Comparison of ENCODE assay signal across 17 cellular contexts in genomic region chr3:10972359-10972758, GRCh38. TPM values are rescaled to one million over a fixed set of nuclear protein-coding genes. Genes with fewer than 3 reads are reported as not detected.
DNase-seq lines count a peak whose midpoint lies in the region; ATAC-seq and TF ChIP-seq lines count a peak whose summit lies in the region.
"Had no signal": no experiment of that assay in that cellular context is flagged by ENCODE, and none has a peak within 500 bp of the region (broad histone marks: within the 10 kb centered on the region; RNA-seq: fewer than 3 reads in every experiment).

No MANE protein-coding gene starts in this region.

- CTCF ChIA-PET in activated CD8-positive, alpha-beta T cell treated with anti-CD3 and anti-CD28 coated beads, Interleukin-2, amount 10 ng/mL, durations not matched to agents 7 days and 5 days (lab: Charles Lee), result no interaction called here

- H3K36me3 ChIP-seq in neural cell (ENCODE audit: insufficient read depth, low read length) (no peaks in the 10 kb centered on the region), spleen (no peaks in the 10 kb centered on the region)
- H3K36me3 ChIP-seq: BE2C, HAP-1 had no signal

- POLR2A ChIA-PET in activated CD8-positive, alpha-beta T cell treated with anti-CD3 and anti-CD28 coated beads, Interleukin-2, amount 10 ng/mL, durations not matched to agents 7 days and 5 days (lab: Charles Lee), result no interaction called here

- no peak for TF ChIP-seq RAD21 in neural cell (conservative IDR thresholded peaks at IDR 0.05)

- no peaks in the 10 kb centered on the region for H3K9me2 ChIP-seq in neural cell (ENCODE audit: insufficient read depth, low read length)

- 33 to 54% (median 38%) methylated on average over 6 of the region's 6 CpGs for WGBS in spleen, 5 donors

- intact Hi-C loops in spleen (cut with DNase I; ENCODE audit: low total_unique reads), result no loop called here

- no peak for ATAC-seq in activated CD8-positive, alpha-beta T cell treated with anti-CD3 and anti-CD28 coated beads, Interleukin-2, amount 10 ng/mL, durations not matched to agents 7 days and 5 days
- no peak for ATAC-seq in GM18502 (IDR thresholded peaks at IDR 0.05; ENCODE audit: poor library complexity, unreplicated experiment)

- TF ChIP-seq CTCF in brain (conservative IDR thresholded peaks at IDR 0.05) (no peak), neural cell (IDR thresholded peaks at IDR 0.05; ENCODE audit: poor library complexity, severe bottlenecking) (no peak), spleen (IDR thresholded peaks at IDR 0.05 in 8 of 11, conservative IDR thresholded peaks at IDR 0.05 in 3 of 11) (no peak), GM10266 (IDR thresholded peaks at IDR 0.05; ENCODE audit: control insufficient read depth, insufficient read depth, low read depth, missing control alignments) (no peak)

- no peaks in the 10 kb centered on the region for H3K27me3 ChIP-seq in neural cell (ENCODE audit: insufficient read depth, low read depth, low read length)
- H3K27me3 ChIP-seq in spleen (replicated peaks in 1 of 7), result peaks cover 0 to 56% (median 0%) of the 10 kb centered on the region in 7 donors
- H3K27me3 ChIP-seq: BE2C had no signal

- no peak for TF ChIP-seq EP300 in neural cell (conservative IDR thresholded peaks at IDR 0.05; ENCODE audit: poor library complexity, severe bottlenecking)

- H3K36me3 Mint-ChIP-seq in brain, result no peaks in the 10 kb centered on the region
- no peaks in the 10 kb centered on the region for H3K36me3 Mint-ChIP-seq in activated CD8-positive, alpha-beta T cell treated with anti-CD3 and anti-CD28 coated beads, Interleukin-2, amount 10 ng/mL, durations not matched to agents 7 days and 5 days (ENCODE audit: low read depth)
- H3K36me3 Mint-ChIP-seq: CD4-positive, alpha-beta memory T cell had no signal

- no peak for TF ChIP-seq POLR2A in spleen (IDR thresholded peaks at IDR 0.05)

- DNase-seq in spleen (peak; percentile 39), GM10266 (ENCODE audit: extremely low spot score) (no peak)
- no peak for DNase-seq in activated CD8-positive, alpha-beta T cell treated with anti-CD3 and anti-CD28 coated beads, Interleukin-2, amount 10 ng/mL, durations not matched to agents 7 days and 5 days
- DNase-seq: BE2C; CD4-positive, alpha-beta memory T cell; DMS79; GOT3; HFFc6 had no signal

- no peak overlapping the region for H3K4me2 ChIP-seq in neural cell (ENCODE audit: low read length)
- H3K4me2 ChIP-seq: A549 had no signal

- no peaks in the 10 kb centered on the region for H3K79me2 ChIP-seq in neural cell (replicated peaks; ENCODE audit: insufficient read depth, low read length)

- H3K27ac ChIP-seq in neural cell (ENCODE audit: low read length) (peak overlapping the region; percentile 48), spleen (no peak overlapping the region)
- H3K27ac ChIP-seq: A549, C4-2B, HL-60 had no signal

- H3K4me3 ChIP-seq in neural cell (ENCODE audit: low read length) (no peak overlapping the region), spleen (no peak overlapping the region)
- H3K4me3 ChIP-seq: A549, HAP-1 had no signal

- H2AFZ ChIP-seq in neural cell (ENCODE audit: low read depth, low read length), result no peak overlapping the region

- no peaks in the 10 kb centered on the region for H3K4me1 ChIP-seq in spleen
- H3K4me1 ChIP-seq: A549, BE2C, HAP-1 had no signal

- no peaks in the 10 kb centered on the region for H3F3A ChIP-seq in neural cell (ENCODE audit: insufficient read depth, low read length, poor library complexity, severe bottlenecking)

- no peak overlapping the region for H3K4me3 Mint-ChIP-seq in brain
- H3K4me3 Mint-ChIP-seq in activated CD8-positive, alpha-beta T cell treated with anti-CD3 and anti-CD28 coated beads, Interleukin-2, amount 10 ng/mL, durations not matched to agents 7 days and 5 days, result no peak overlapping the region
- H3K4me3 Mint-ChIP-seq: CD4-positive, alpha-beta memory T cell; HFFc6 had no signal

- H3K9me3 ChIP-seq in neural cell (ENCODE audit: low read length), result no peaks in the 10 kb centered on the region
- H3K9me3 ChIP-seq in spleen, result no peaks in the 10 kb centered on the region
- H3K9me3 ChIP-seq: A549, BE2C, HAP-1 had no signal

- H3K27me3 Mint-ChIP-seq in brain, result peaks cover 7% of the 10 kb centered on the region
- H3K27me3 Mint-ChIP-seq in activated CD8-positive, alpha-beta T cell treated with anti-CD3 and anti-CD28 coated beads, Interleukin-2, amount 10 ng/mL, durations not matched to agents 7 days and 5 days (ENCODE audit: low read depth), result peaks cover 8% of the 10 kb centered on the region

- no peaks in the 10 kb centered on the region for H4K20me1 ChIP-seq in neural cell (ENCODE audit: insufficient read depth)

- peaks cover 0 to 3% (median 0%) of the 10 kb centered on the region in 5 experiments for H3K9me3 Mint-ChIP-seq in brain
- no peaks in the 10 kb centered on the region for H3K9me3 Mint-ChIP-seq in activated CD8-positive, alpha-beta T cell treated with anti-CD3 and anti-CD28 coated beads, Interleukin-2, amount 10 ng/mL, durations not matched to agents 7 days and 5 days (ENCODE audit: insufficient read depth)
- H3K9me3 Mint-ChIP-seq: HFFc6 had no signal

- peaks cover 65% of the 10 kb centered on the region for H3K4me1 Mint-ChIP-seq in brain
- no peaks in the 10 kb centered on the region for H3K4me1 Mint-ChIP-seq in activated CD8-positive, alpha-beta T cell treated with anti-CD3 and anti-CD28 coated beads, Interleukin-2, amount 10 ng/mL, durations not matched to agents 7 days and 5 days (ENCODE audit: low read depth)
- H3K4me1 Mint-ChIP-seq: CD4-positive, alpha-beta memory T cell had no signal

- peak overlapping the region in 3 of 5 experiments; percentile 20 to 52 (median 32) for H3K27ac Mint-ChIP-seq in brain
- H3K27ac Mint-ChIP-seq in activated CD8-positive, alpha-beta T cell treated with anti-CD3 and anti-CD28 coated beads, Interleukin-2, amount 10 ng/mL, durations not matched to agents 7 days and 5 days, result no peak overlapping the region
- H3K27ac Mint-ChIP-seq: CD4-positive, alpha-beta memory T cell; HFFc6 had no signal

- peak overlapping the region; percentile 31 for H3K9ac ChIP-seq in neural cell (ENCODE audit: low read length)

TF ChIP-seq in neural cell, 6 proteins besides CTCF, POLR2A, EP300 and RAD21:
- TF ChIP-seq EZH2 (IDR thresholded peaks at IDR 0.05; ENCODE audit: borderline replicate concordance, insufficient read depth, low read length, poor library complexity, severe bottlenecking) (no peak), REST (IDR thresholded peaks at IDR 0.05; ENCODE audit: borderline replicate concordance) (no peak)
TF ChIP-seq in neural cell: peak in this region for 0.

RNA-seq across cellular contexts. Expression of gene SLC6A1, which starts 20.2 kb away (rescaled TPM):
- polyA plus RNA-seq in brain (ENCODE audit: insufficient read depth, low read depth, low replicate concordance), result 47.7 TPM
- 43.2 and 52.0 TPM in 2 replicates for polyA plus RNA-seq in neural cell
- 61.6 and 66.3 TPM in 2 replicates for polyA minus RNA-seq in neural cell
- 1 to 10 TPM in 5 of 7 donors, under 1 TPM in 2; 0.20 to 3.0 (median 1.2) TPM for total RNA-seq in spleen
- polyA plus RNA-seq in spleen, result under 1 TPM; 0.11 to 0.45 (median 0.13) TPM
- total RNA-seq in activated CD8-positive, alpha-beta T cell treated with anti-CD3 and anti-CD28 coated beads, Interleukin-2, amount 10 ng/mL, durations not matched to agents 7 days and 5 days, result not detected
- total RNA-seq: CD4-positive, alpha-beta memory T cell; G401; HFFc6 had no signal
- polyA plus RNA-seq: A549; AG04450; CD4-positive, alpha-beta memory T cell had no signal

Comparison
In these comparisons a context has a peak if more than half of its experiments do, and no peak if none do; other contexts are left out.
1. RNA of gene SLC6A1, which starts 20.2 kb away (polyA plus RNA-seq): 47.7 TPM in brain (single experiment) and 43.2 to 52.0 TPM in neural cell; 0.11 to 0.45 TPM in spleen; every median in the first group is over 10 times any median in the second.